Comparison of ENCODE assay signal across 37 cellular contexts in the genomic region with DNA sequence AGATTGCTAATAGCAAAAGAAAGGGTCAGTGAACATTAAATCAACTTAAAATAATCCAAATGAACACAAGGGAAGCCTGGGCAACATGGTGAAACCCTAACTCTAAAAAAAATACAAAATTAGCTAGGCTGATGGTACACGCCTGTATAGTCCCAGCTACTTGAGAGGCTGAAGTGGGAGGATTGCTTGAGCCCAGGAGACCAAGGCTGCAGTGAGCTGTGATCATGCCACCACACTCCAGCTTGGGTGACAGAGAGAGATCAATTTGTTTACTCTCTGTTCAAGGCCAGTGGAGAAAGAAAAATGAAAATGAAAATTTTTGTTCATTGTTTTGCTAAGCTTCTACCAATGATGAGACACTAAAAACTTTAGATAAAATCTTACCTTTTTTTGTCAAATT. TPM values are rescaled to one million over a fixed set of nuclear protein-coding genes. Genes with fewer than 3 reads are reported as not detected.
DNase-seq lines count a peak whose midpoint lies in the region; ATAC-seq, FAIRE-seq and TF ChIP-seq lines count a peak whose summit lies in the region.
"Had no signal": no experiment of that assay in that cellular context is flagged by ENCODE, and none has a peak within 500 bp of the region (broad histone marks: within the 10 kb centered on the region; RNA-seq: fewer than 3 reads in every experiment).

No MANE protein-coding gene starts in this region.

- no peak overlapping the region for H3K4me3 Mint-ChIP-seq in activated CD4-positive, alpha-beta T cell treated with anti-CD3 and anti-CD28 coated beads, Interleukin-2, amount 10 ng/mL, durations not matched to agents 7 days and 5 days
- no peak overlapping the region for H3K4me3 Mint-ChIP-seq in activated CD8-positive, alpha-beta memory T cell treated with anti-CD3 and anti-CD28 coated beads, Interleukin-2, amount 10 ng/mL, durations not matched to agents 7 days and 5 days
- H3K4me3 Mint-ChIP-seq: B cell; CD14-positive monocyte; CD4-positive, alpha-beta memory T cell; CD4-positive, alpha-beta T cell; CD4-positive, CD25-positive, alpha-beta regulatory T cell; CD8-positive, alpha-beta memory T cell; CD8-positive, alpha-beta T cell had no signal

- CTCF ChIA-PET in activated CD4-positive, alpha-beta T cell treated with anti-CD3 and anti-CD28 coated beads, Interleukin-2, amount 10 ng/mL, durations not matched to agents 7 days and 5 days (lab: Charles Lee): interaction anchor here (0.7 to 1.3 kb wide), 3 partner anchors 14 to 319 kb away, joined by 3 to 4 read pairs (median 3); no protein-coding TSS in a partner anchor
- CTCF ChIA-PET in activated CD8-positive, alpha-beta memory T cell treated with anti-CD3 and anti-CD28 coated beads, Interleukin-2, amount 10 ng/mL, durations not matched to agents 7 days and 5 days (lab: Charles Lee): interaction anchor here (1.4 to 1.7 kb wide), 2 partner anchors 8 to 65 kb away, joined by 3 to 4 read pairs; no protein-coding TSS in a partner anchor
- CTCF ChIA-PET in HepG2 (lab: Yijun Ruan, JAX; ENCODE audit: low intra/inter-chr PET ratio, low total read pairs) (no interaction called here), endothelial cell of umbilical vein (lab: Charles Lee) (interaction anchor here (0.6 to 2.3 kb wide), 5 partner anchors 11 to 165 kb away, joined by 3 to 8 read pairs (median 4); a partner anchor contains a TSS)

- TF ChIP-seq POLR2A in HepG2 (IDR thresholded peaks at IDR 0.05; ENCODE audit: insufficient read depth in 1 of 2, low read depth in 2 of 2, low read length in 2 of 2): no peak
- no peak for TF ChIP-seq POLR2A in right lobe of liver (IDR thresholded peaks at IDR 0.05)
- TF ChIP-seq POLR2A in endothelial cell of umbilical vein (IDR thresholded peaks at IDR 0.05; ENCODE audit: low read depth, low read length): no peak
- no peak for TF ChIP-seq POLR2A in esophagus muscularis mucosa (IDR thresholded peaks at IDR 0.05; ENCODE audit: low read depth)

- no peaks in the 10 kb centered on the region for H3K79me2 ChIP-seq in HepG2 (ENCODE audit: insufficient read depth, low read length)
- H3K79me2 ChIP-seq in endothelial cell of umbilical vein (ENCODE audit: control insufficient read depth, insufficient read depth, low read length): no peaks in the 10 kb centered on the region

- in situ Hi-C loops in HepG2 (cut with HindIII; ENCODE audit: extremely low pct_ligation_motif_present, low pct_unique_long_range_greater_than_20kb): no loop called here

- H3K9me1 ChIP-seq in endothelial cell of umbilical vein (replicated peaks; ENCODE audit: control insufficient read depth, extremely low read depth, insufficient read depth, low read length): no peaks in the 10 kb centered on the region

- H4K20me1 ChIP-seq in HepG2 (ENCODE audit: insufficient read depth, low read length): no peaks in the 10 kb centered on the region
- no peaks in the 10 kb centered on the region for H4K20me1 ChIP-seq in endothelial cell of umbilical vein (replicated peaks; ENCODE audit: control insufficient read depth, extremely low read depth, insufficient read depth, low read length)
- H4K20me1 ChIP-seq: BLaER1 had no signal

- no peaks in the 10 kb centered on the region for H3K9me3 Mint-ChIP-seq in activated CD4-positive, alpha-beta T cell treated with anti-CD3 and anti-CD28 coated beads, Interleukin-2, amount 10 ng/mL, durations not matched to agents 7 days and 5 days
- no peaks in the 10 kb centered on the region for H3K9me3 Mint-ChIP-seq in activated CD8-positive, alpha-beta memory T cell treated with anti-CD3 and anti-CD28 coated beads, Interleukin-2, amount 10 ng/mL, durations not matched to agents 7 days and 5 days (ENCODE audit: low read depth)
- H3K9me3 Mint-ChIP-seq: CD4-positive, alpha-beta T cell; CD8-positive, alpha-beta T cell had no signal

- H3K27me3 ChIP-seq in HepG2 (ENCODE audit: control insufficient read depth in 1 of 2, insufficient read depth in 2 of 2, low read length in 2 of 2) (no peaks in the 10 kb centered on the region), right lobe of liver (no peaks in the 10 kb centered on the region), endothelial cell of umbilical vein (ENCODE audit: control insufficient read depth in 2 of 2, insufficient read depth in 2 of 2, low read length in 2 of 2) (no peaks in the 10 kb centered on the region), esophagus muscularis mucosa (no peaks in the 10 kb centered on the region)
- H3K27me3 ChIP-seq: BE2C; BLaER1; BLaER1 treated with 17β-estradiol and CSF1 and Interleukin-3, amounts not matched to agents 10 nM and 100 nM had no signal

- DNase-seq in activated CD4-positive, alpha-beta T cell treated with anti-CD3 and anti-CD28 coated beads, Interleukin-2, amount 10 ng/mL, durations not matched to agents 7 days and 5 days: no peak
- no peak for DNase-seq in activated CD4-positive, alpha-beta T cell treated with anti-CD3 and anti-CD28 coated beads, Interleukin-2, amount 50 U/mL, for 48 hours
- DNase-seq in activated CD8-positive, alpha-beta memory T cell treated with anti-CD3 and anti-CD28 coated beads, Interleukin-2, amount 10 ng/mL, durations not matched to agents 7 days and 5 days: no peak
- DNase-seq in activated CD8-positive, alpha-beta memory T cell treated with anti-CD3 and anti-CD28 coated beads, Interleukin-2, amount 50 U/mL, for 48 hours: no peak
- DNase-seq in HepG2 (ENCODE audit: low spot score) (no peak), right lobe of liver (no peak), endothelial cell of umbilical vein (ENCODE audit: low read depth, low spot score) (no peak), esophagus muscularis mucosa (ENCODE audit: extremely low spot score) (no peak)
- DNase-seq: 8988T; ACHN; AML-193; BE2C; C1 segment of cervical spinal cord; Caco-2; Calu3; CD4-positive, alpha-beta memory T cell; CD4-positive, alpha-beta T cell; CD4-positive, CD25-positive, alpha-beta regulatory T cell; CD8-positive, alpha-beta memory T cell; CD8-positive, alpha-beta T cell; COR-L47; DMS 273 treated with DMSO at 0.1 percent for 48 hours; DMS153; DMS53; DMS79; DMS79 treated with DMSO at 0.1 percent for 48 hours; DND-41; EL had no signal

- WGBS in HepG2 (ENCODE audit: low lambda C conversion rate): 92% methylated on average over 1 of the region's 1 CpG
- WGBS in right lobe of liver (ENCODE audit: insufficient coverage, low coverage, low lambda C conversion rate, missing lambda C conversion rate): 90% methylated on average over 1 of the region's 1 CpG
- WGBS in esophagus muscularis mucosa: 100% methylated on average over 1 of the region's 1 CpG

- H3K36me3 Mint-ChIP-seq in activated CD4-positive, alpha-beta T cell treated with anti-CD3 and anti-CD28 coated beads, Interleukin-2, amount 10 ng/mL, durations not matched to agents 7 days and 5 days (ENCODE audit: low read depth): peaks cover 19% of the 10 kb centered on the region
- peaks cover 24% of the 10 kb centered on the region for H3K36me3 Mint-ChIP-seq in activated CD8-positive, alpha-beta memory T cell treated with anti-CD3 and anti-CD28 coated beads, Interleukin-2, amount 10 ng/mL, durations not matched to agents 7 days and 5 days

- BruUV-seq in HepG2 (replicated peaks; lab: Mats Ljungman, UMichigan) (no TSS peak), endothelial cell of umbilical vein (replicated peaks; lab: Mats Ljungman, UMichigan) (no TSS peak)

- intact Hi-C loops in HepG2 (cut with micrococcal nuclease; ENCODE audit: unreplicated experiment): no loop called here
- intact Hi-C loops in right lobe of liver (cut with DNase I): no loop called here
- intact Hi-C loops in endothelial cell of umbilical vein (cut with micrococcal nuclease): no loop called here
- intact Hi-C loops in esophagus muscularis mucosa (cut with DNase I): no loop called here

- TF ChIP-seq CTCF in HepG2 (CRISPR knock-in tag; IDR thresholded peaks at IDR 0.05): no peak
- TF ChIP-seq CTCF in right lobe of liver (IDR thresholded peaks at IDR 0.05): no peak
- TF ChIP-seq CTCF in endothelial cell of umbilical vein (IDR thresholded peaks at IDR 0.05; ENCODE audit: extremely low read depth in 1 of 2, insufficient read depth in 1 of 2, low read depth in 1 of 2, low read length in 2 of 2): no peak
- no peak for TF ChIP-seq CTCF in esophagus muscularis mucosa (IDR thresholded peaks at IDR 0.05)

- dilution Hi-C loops in endothelial cell of umbilical vein (cut with MboI; ENCODE audit: extremely low pct_ligation_motif_present, low sequenced_read_pairs): no loop called here

- H3K4me1 ChIP-seq in HepG2 (ENCODE audit: insufficient read depth, low read length) (peaks cover 8% of the 10 kb centered on the region), right lobe of liver (no peaks in the 10 kb centered on the region), endothelial cell of umbilical vein (ENCODE audit: control insufficient read depth, extremely low read depth, insufficient read depth, low read length) (no peaks in the 10 kb centered on the region), esophagus muscularis mucosa (no peaks in the 10 kb centered on the region)
- H3K4me1 ChIP-seq: A549; BE2C; BLaER1; BLaER1 treated with 17β-estradiol and CSF1 and Interleukin-3, amounts not matched to agents 10 nM and 100 nM; Caco-2 had no signal

- no peaks in the 10 kb centered on the region for H3K4me1 Mint-ChIP-seq in activated CD4-positive, alpha-beta T cell treated with anti-CD3 and anti-CD28 coated beads, Interleukin-2, amount 10 ng/mL, durations not matched to agents 7 days and 5 days
- no peaks in the 10 kb centered on the region for H3K4me1 Mint-ChIP-seq in activated CD8-positive, alpha-beta memory T cell treated with anti-CD3 and anti-CD28 coated beads, Interleukin-2, amount 10 ng/mL, durations not matched to agents 7 days and 5 days
- H3K4me1 Mint-ChIP-seq: B cell; CD14-positive monocyte; CD4-positive, alpha-beta memory T cell; CD4-positive, CD25-positive, alpha-beta regulatory T cell had no signal

- H2AFZ ChIP-seq in HepG2 (ENCODE audit: low read length): no peak overlapping the region
- H2AFZ ChIP-seq in endothelial cell of umbilical vein (ENCODE audit: low read depth, low read length): no peak overlapping the region

- H3K27ac ChIP-seq in HepG2 (ENCODE audit: extremely low read length, insufficient read depth, low read length) (no peak overlapping the region), right lobe of liver (no peak overlapping the region), endothelial cell of umbilical vein (ENCODE audit: insufficient read depth, low read depth, low read length) (no peak overlapping the region), esophagus muscularis mucosa (replicated peaks in 1 of 4) (no peak overlapping the region)
- H3K27ac ChIP-seq: 22Rv1; A549; BLaER1; BLaER1 treated with 17β-estradiol and CSF1 and Interleukin-3, amounts not matched to agents 10 nM and 100 nM; C4-2B had no signal

- FAIRE-seq in HepG2 (lab: Jason Lieb, UNC) (no peak), endothelial cell of umbilical vein (lab: Jason Lieb, UNC) (peak; percentile 38)
- FAIRE-seq: A204.1, A549, D721Med had no signal

- POLR2A ChIA-PET in activated CD4-positive, alpha-beta T cell treated with anti-CD3 and anti-CD28 coated beads, Interleukin-2, amount 10 ng/mL, durations not matched to agents 7 days and 5 days (lab: Charles Lee): no interaction called here
- POLR2A ChIA-PET in HepG2 (lab: Yijun Ruan, JAX): interaction anchor here (0.7 kb wide), 1 partner anchor 83 kb away, joined by 3 read pairs; no protein-coding TSS in a partner anchor
- POLR2A ChIA-PET in endothelial cell of umbilical vein (lab: Charles Lee): interaction anchor here (0.6 kb wide), 1 partner anchor 43 kb away, joined by 3 read pairs; no protein-coding TSS in a partner anchor

- no peak for TF ChIP-seq RAD21 in HepG2 (CRISPR knock-in tag; IDR thresholded peaks at IDR 0.05)

- no peak overlapping the region for H3K4me2 ChIP-seq in HepG2 (ENCODE audit: low read depth, low read length)
- no peak overlapping the region for H3K4me2 ChIP-seq in endothelial cell of umbilical vein (ENCODE audit: insufficient read depth, low read length)
- H3K4me2 ChIP-seq: A549; BLaER1; BLaER1 treated with 17β-estradiol and CSF1 and Interleukin-3, amounts not matched to agents 10 nM and 100 nM had no signal

- H3K9me3 ChIP-seq in HepG2 (ENCODE audit: low read length): no peaks in the 10 kb centered on the region
- no peaks in the 10 kb centered on the region for H3K9me3 ChIP-seq in right lobe of liver
- no peaks in the 10 kb centered on the region for H3K9me3 ChIP-seq in endothelial cell of umbilical vein (replicated peaks; ENCODE audit: control insufficient read depth, insufficient read depth, low read length)
- no peaks in the 10 kb centered on the region for H3K9me3 ChIP-seq in esophagus muscularis mucosa
- H3K9me3 ChIP-seq: A549, BE2C, Caco-2 had no signal

- H3K27me3 Mint-ChIP-seq in activated CD4-positive, alpha-beta T cell treated with anti-CD3 and anti-CD28 coated beads, Interleukin-2, amount 10 ng/mL, durations not matched to agents 7 days and 5 days: no peaks in the 10 kb centered on the region
- no peaks in the 10 kb centered on the region for H3K27me3 Mint-ChIP-seq in activated CD8-positive, alpha-beta memory T cell treated with anti-CD3 and anti-CD28 coated beads, Interleukin-2, amount 10 ng/mL, durations not matched to agents 7 days and 5 days
- H3K27me3 Mint-ChIP-seq: B cell; CD4-positive, alpha-beta memory T cell; CD4-positive, alpha-beta T cell; CD4-positive, CD25-positive, alpha-beta regulatory T cell; CD8-positive, alpha-beta memory T cell had no signal

- no peak overlapping the region for H3K4me3 ChIP-seq in HepG2 (replicated peaks in 1 of 3; ENCODE audit: insufficient read depth in 1 of 3, low read depth in 2 of 3, low read length in 3 of 3)
- no peak overlapping the region for H3K4me3 ChIP-seq in right lobe of liver
- no peak overlapping the region for H3K4me3 ChIP-seq in endothelial cell of umbilical vein (replicated peaks in 1 of 3; ENCODE audit: insufficient read depth in 1 of 3, low read depth in 1 of 3, low read length in 3 of 3)
- no peak overlapping the region for H3K4me3 ChIP-seq in esophagus muscularis mucosa
- H3K4me3 ChIP-seq: A549; BLaER1; BLaER1 treated with 17β-estradiol and CSF1 and Interleukin-3, amounts not matched to agents 10 nM and 100 nM had no signal

- H3K36me3 ChIP-seq in HepG2 (replicated peaks in 1 of 2; ENCODE audit: control insufficient read depth in 1 of 2, insufficient read depth in 2 of 2, low read length in 2 of 2) (peaks cover 1 to 8% of the 10 kb centered on the region in 2 experiments; a peak in 2 of 5 replicates), right lobe of liver (peaks cover 0 to 20% (median 2%) of the 10 kb centered on the region in 4 donors), endothelial cell of umbilical vein (ENCODE audit: control insufficient read depth in 2 of 2, extremely low read depth in 1 of 2, insufficient read depth in 2 of 2, low read length in 2 of 2) (peaks cover 0 to 8% of the 10 kb centered on the region in 2 experiments), esophagus muscularis mucosa (peaks cover 16 to 66% (median 38%) of the 10 kb centered on the region in 4 donors)

- H3K9ac ChIP-seq in HepG2 (ENCODE audit: insufficient read depth, low read depth, low read length) (no peak overlapping the region), endothelial cell of umbilical vein (replicated peaks; ENCODE audit: extremely low read depth, insufficient read depth, low read length) (no peak overlapping the region)
- H3K9ac ChIP-seq: BLaER1; BLaER1 treated with 17β-estradiol and CSF1 and Interleukin-3, amounts not matched to agents 10 nM and 100 nM had no signal

- TF ChIP-seq EP300 in HepG2 (IDR thresholded peaks at IDR 0.05; ENCODE audit: low read depth in 2 of 2, low read length in 2 of 2) (no peak), HepG2 (CRISPR knock-in tag; IDR thresholded peaks at IDR 0.05; ENCODE audit: borderline replicate concordance) (no peak), esophagus muscularis mucosa (IDR thresholded peaks at IDR 0.05) (no peak)

- H3K27ac Mint-ChIP-seq in activated CD4-positive, alpha-beta T cell treated with anti-CD3 and anti-CD28 coated beads, Interleukin-2, amount 10 ng/mL, durations not matched to agents 7 days and 5 days: peak overlapping the region; percentile 25
- peak overlapping the region; percentile 39 for H3K27ac Mint-ChIP-seq in activated CD8-positive, alpha-beta memory T cell treated with anti-CD3 and anti-CD28 coated beads, Interleukin-2, amount 10 ng/mL, durations not matched to agents 7 days and 5 days
- H3K27ac Mint-ChIP-seq: B cell; CD14-positive monocyte; CD4-positive, alpha-beta memory T cell; CD4-positive, alpha-beta T cell; CD8-positive, alpha-beta memory T cell; CD8-positive, alpha-beta T cell had no signal

- ATAC-seq in activated CD8-positive, alpha-beta memory T cell treated with anti-CD3 and anti-CD28 coated beads, Interleukin-2, amount 10 ng/mL, durations not matched to agents 7 days and 5 days: no peak
- peak; percentile 40; the same call in 2 of the 3 replicates for ATAC-seq in HepG2
- no peak for ATAC-seq in right lobe of liver
- ATAC-seq: A549; CD8-positive, alpha-beta T cell had no signal

RNA-seq across cellular contexts. Expression of a gene that starts 24.8 kb away (rescaled TPM):
- 1 to 10 TPM; 8.2 to 8.8 TPM for total RNA-seq in activated CD4-positive, alpha-beta T cell treated with anti-CD3 and anti-CD28 coated beads, Interleukin-2, amount 10 ng/mL, durations not matched to agents 7 days and 5 days
- 10 to 100 TPM; 10.7 to 12.0 TPM for total RNA-seq in activated CD8-positive, alpha-beta memory T cell treated with anti-CD3 and anti-CD28 coated beads, Interleukin-2, amount 10 ng/mL, durations not matched to agents 7 days and 5 days
- total RNA-seq in HepG2 (2016; rRNA removed; fragmentation: Illumina TruSeq; extraction: Trizol) (5.9 and 6.0 TPM in 2 replicates), right lobe of liver (1 to 10 TPM; 2.4 to 4.2 (median 2.6) TPM), endothelial cell of umbilical vein (18.2 and 19.0 TPM in 2 replicates), esophagus muscularis mucosa (10 to 100 TPM; 16.1 to 27.3 (median 18.1) TPM)
- total RNA-seq in HepG2 (2016; cell fraction: cytosol; rRNA removed; fragmentation: Illumina TruSeq; extraction: Trizol; ENCODE audit: low read depth): 2.0 and 2.2 TPM in 2 replicates
- total RNA-seq in HepG2 (2016; cell fraction: insoluble cytoplasmic fraction; rRNA removed; fragmentation: Illumina TruSeq; extraction: Trizol): 5.5 and 7.3 TPM in 2 replicates
- 3.1 and 4.0 TPM in 2 replicates for total RNA-seq in HepG2 (2016; cell fraction: membrane; rRNA removed; fragmentation: Illumina TruSeq; extraction: Trizol)
- total RNA-seq in HepG2 (2016; cell fraction: nucleus; rRNA removed; fragmentation: Illumina TruSeq; extraction: Trizol): 7.6 and 7.7 TPM in 2 replicates
- polyA plus RNA-seq in HepG2 (2011; rRNA removed) (3.7 and 4.3 TPM in 2 replicates), endothelial cell of umbilical vein (7.5 and 9.1 TPM in 2 replicates)
- polyA plus RNA-seq in HepG2 (2011; cell fraction: cytosol; rRNA removed): 1.7 and 2.7 TPM in 2 replicates
- 5.3 and 5.7 TPM in 2 replicates for polyA plus RNA-seq in HepG2 (2011; cell fraction: nucleus; rRNA removed)
- 3.1 and 3.2 TPM in 2 replicates for polyA plus RNA-seq in HepG2 (2012)
- polyA plus RNA-seq in HepG2 (2016; cell fraction: cytosol; fragmentation: Illumina TruSeq; extraction: Trizol; ENCODE audit: low read depth): 0.14 and 0.19 TPM in 2 replicates
- polyA plus RNA-seq in HepG2 (2016; cell fraction: insoluble cytoplasmic fraction; fragmentation: Illumina TruSeq; extraction: Trizol; ENCODE audit: low read depth): 4.0 and 4.5 TPM in 2 replicates
- 0.56 and 0.84 TPM in 2 replicates for polyA plus RNA-seq in HepG2 (2016; cell fraction: membrane; fragmentation: Illumina TruSeq; extraction: Trizol; ENCODE audit: low read depth)
- 8.1 and 9.3 TPM in 2 replicates for polyA plus RNA-seq in HepG2 (2016; cell fraction: nucleus; fragmentation: Illumina TruSeq; extraction: Trizol; ENCODE audit: insufficient read depth, low read depth)
- 3.0 and 7.0 TPM in 2 replicates for polyA minus RNA-seq in HepG2 (2011; rRNA and poly(A)+ RNA removed; ENCODE audit: low replicate concordance)
- polyA minus RNA-seq in HepG2 (2011; cell fraction: cytosol; rRNA and poly(A)+ RNA removed): 6.3 and 7.3 TPM in 2 replicates
- 8.0 and 10.6 TPM in 2 replicates for polyA minus RNA-seq in HepG2 (2011; cell fraction: nucleus; rRNA and poly(A)+ RNA removed)
- 8.8 and 9.4 TPM in 2 replicates for polyA plus RNA-seq in endothelial cell of umbilical vein (2011; cell fraction: cytosol; rRNA removed)
- 25.5 and 32.0 TPM in 2 replicates for polyA plus RNA-seq in endothelial cell of umbilical vein (2011; cell fraction: nucleus; rRNA removed)
- polyA plus RNA-seq in endothelial cell of umbilical vein (2012): 15.0 and 15.4 TPM in 2 replicates
- polyA minus RNA-seq in endothelial cell of umbilical vein: 16.8 and 19.7 TPM in 2 replicates
- 9.1 TPM for polyA minus RNA-seq in endothelial cell of umbilical vein (2011; cell fraction: cytosol; rRNA and poly(A)+ RNA removed)
- 17.6 and 19.8 TPM in 2 replicates for polyA minus RNA-seq in endothelial cell of umbilical vein (2011; cell fraction: nucleus; rRNA and poly(A)+ RNA removed)

RNA-seq across cellular contexts. Expression of a gene that starts 53.9 kb away (rescaled TPM):
- 10 to 100 TPM; 18.7 to 20.4 TPM for total RNA-seq in activated CD4-positive, alpha-beta T cell treated with anti-CD3 and anti-CD28 coated beads, Interleukin-2, amount 10 ng/mL, durations not matched to agents 7 days and 5 days
- 10 to 100 TPM; 14.0 to 16.6 TPM for total RNA-seq in activated CD8-positive, alpha-beta memory T cell treated with anti-CD3 and anti-CD28 coated beads, Interleukin-2, amount 10 ng/mL, durations not matched to agents 7 days and 5 days
- total RNA-seq in HepG2 (2016; rRNA removed; fragmentation: Illumina TruSeq; extraction: Trizol) (14.1 and 25.8 TPM in 2 replicates), right lobe of liver (10 to 100 TPM; 14.1 to 22.1 (median 19.5) TPM), endothelial cell of umbilical vein (28.8 and 36.3 TPM in 2 replicates), esophagus muscularis mucosa (10 to 100 TPM; 16.6 to 32.4 (median 25.9) TPM)
- total RNA-seq in HepG2 (2016; cell fraction: cytosol; rRNA removed; fragmentation: Illumina TruSeq; extraction: Trizol; ENCODE audit: low read depth): 3.1 and 3.8 TPM in 2 replicates
- total RNA-seq in HepG2 (2016; cell fraction: insoluble cytoplasmic fraction; rRNA removed; fragmentation: Illumina TruSeq; extraction: Trizol): 15.7 and 25.2 TPM in 2 replicates
- total RNA-seq in HepG2 (2016; cell fraction: membrane; rRNA removed; fragmentation: Illumina TruSeq; extraction: Trizol): 5.3 and 6.0 TPM in 2 replicates
- 28.4 and 33.3 TPM in 2 replicates for total RNA-seq in HepG2 (2016; cell fraction: nucleus; rRNA removed; fragmentation: Illumina TruSeq; extraction: Trizol)
- polyA plus RNA-seq in HepG2 (2011; rRNA removed) (16.0 and 16.2 TPM in 2 replicates), endothelial cell of umbilical vein (11.5 and 15.7 TPM in 2 replicates)
- 7.9 and 11.3 TPM in 2 replicates for polyA plus RNA-seq in HepG2 (2011; cell fraction: cytosol; rRNA removed)
- polyA plus RNA-seq in HepG2 (2011; cell fraction: nucleus; rRNA removed): 11.7 and 14.6 TPM in 2 replicates
- 12.7 and 14.0 TPM in 2 replicates for polyA plus RNA-seq in HepG2 (2012)
- polyA plus RNA-seq in HepG2 (2016; cell fraction: cytosol; fragmentation: Illumina TruSeq; extraction: Trizol; ENCODE audit: low read depth): 0.96 and 1.6 TPM in 2 replicates
- polyA plus RNA-seq in HepG2 (2016; cell fraction: insoluble cytoplasmic fraction; fragmentation: Illumina TruSeq; extraction: Trizol; ENCODE audit: low read depth): 9.5 and 11.1 TPM in 2 replicates
- 2.4 and 2.5 TPM in 2 replicates for polyA plus RNA-seq in HepG2 (2016; cell fraction: membrane; fragmentation: Illumina TruSeq; extraction: Trizol; ENCODE audit: low read depth)
- polyA plus RNA-seq in HepG2 (2016; cell fraction: nucleus; fragmentation: Illumina TruSeq; extraction: Trizol; ENCODE audit: insufficient read depth, low read depth): 32.1 and 35.6 TPM in 2 replicates
- polyA minus RNA-seq in HepG2 (2011; rRNA and poly(A)+ RNA removed; ENCODE audit: low replicate concordance): 7.9 and 14.5 TPM in 2 replicates
- 11.6 and 17.9 TPM in 2 replicates for polyA minus RNA-seq in HepG2 (2011; cell fraction: cytosol; rRNA and poly(A)+ RNA removed)
- polyA minus RNA-seq in HepG2 (2011; cell fraction: nucleus; rRNA and poly(A)+ RNA removed): 22.0 and 24.9 TPM in 2 replicates
- polyA plus RNA-seq in endothelial cell of umbilical vein (2011; cell fraction: cytosol; rRNA removed): 16.9 and 17.1 TPM in 2 replicates
- polyA plus RNA-seq in endothelial cell of umbilical vein (2011; cell fraction: nucleus; rRNA removed): 15.5 and 22.7 TPM in 2 replicates
- polyA plus RNA-seq in endothelial cell of umbilical vein (2012): 18.6 and 22.1 TPM in 2 replicates
- polyA minus RNA-seq in endothelial cell of umbilical vein: 12.5 and 21.9 TPM in 2 replicates
- 15.8 TPM for polyA minus RNA-seq in endothelial cell of umbilical vein (2011; cell fraction: cytosol; rRNA and poly(A)+ RNA removed)
- polyA minus RNA-seq in endothelial cell of umbilical vein (2011; cell fraction: nucleus; rRNA and poly(A)+ RNA removed): 8.2 and 12.1 TPM in 2 replicates

RNA-seq across cellular contexts. Expression of a gene that starts 58.7 kb away (rescaled TPM):
- 10 to 100 TPM; 16.0 to 17.5 TPM for total RNA-seq in activated CD4-positive, alpha-beta T cell treated with anti-CD3 and anti-CD28 coated beads, Interleukin-2, amount 10 ng/mL, durations not matched to agents 7 days and 5 days
- 10 to 100 TPM; 18.1 to 26.4 TPM for total RNA-seq in activated CD8-positive, alpha-beta memory T cell treated with anti-CD3 and anti-CD28 coated beads, Interleukin-2, amount 10 ng/mL, durations not matched to agents 7 days and 5 days
- total RNA-seq in HepG2 (2016; rRNA removed; fragmentation: Illumina TruSeq; extraction: Trizol): 36.3 and 62.1 TPM in 2 replicates
- total RNA-seq in HepG2 (2016; cell fraction: cytosol; rRNA removed; fragmentation: Illumina TruSeq; extraction: Trizol; ENCODE audit: low read depth): 9.0 and 10.1 TPM in 2 replicates
- 40.2 and 62.3 TPM in 2 replicates for total RNA-seq in HepG2 (2016; cell fraction: insoluble cytoplasmic fraction; rRNA removed; fragmentation: Illumina TruSeq; extraction: Trizol)
- 28.6 and 37.3 TPM in 2 replicates for total RNA-seq in HepG2 (2016; cell fraction: membrane; rRNA removed; fragmentation: Illumina TruSeq; extraction: Trizol)
- total RNA-seq in HepG2 (2016; cell fraction: nucleus; rRNA removed; fragmentation: Illumina TruSeq; extraction: Trizol): 15.9 and 16.8 TPM in 2 replicates
- polyA plus RNA-seq in HepG2 (2011; rRNA removed): 8.6 and 11.5 TPM in 2 replicates
- polyA plus RNA-seq in HepG2 (2011; cell fraction: cytosol; rRNA removed): 2.9 and 5.7 TPM in 2 replicates
- polyA plus RNA-seq in HepG2 (2011; cell fraction: nucleus; rRNA removed): 1.1 and 2.3 TPM in 2 replicates
- 17.4 and 25.3 TPM in 2 replicates for polyA plus RNA-seq in HepG2 (2012)
- polyA plus RNA-seq in HepG2 (2016; cell fraction: cytosol; fragmentation: Illumina TruSeq; extraction: Trizol; ENCODE audit: low read depth): 9.4 and 9.5 TPM in 2 replicates
- 69.4 and 70.2 TPM in 2 replicates for polyA plus RNA-seq in HepG2 (2016; cell fraction: insoluble cytoplasmic fraction; fragmentation: Illumina TruSeq; extraction: Trizol; ENCODE audit: low read depth)
- polyA plus RNA-seq in HepG2 (2016; cell fraction: membrane; fragmentation: Illumina TruSeq; extraction: Trizol; ENCODE audit: low read depth): 26.1 and 31.2 TPM in 2 replicates
- polyA plus RNA-seq in HepG2 (2016; cell fraction: nucleus; fragmentation: Illumina TruSeq; extraction: Trizol; ENCODE audit: insufficient read depth, low read depth): 29.1 and 33.5 TPM in 2 replicates
- polyA minus RNA-seq in HepG2 (2011; rRNA and poly(A)+ RNA removed; ENCODE audit: low replicate concordance): 2.6 and 6.6 TPM in 2 replicates
- polyA minus RNA-seq in HepG2 (2011; cell fraction: cytosol; rRNA and poly(A)+ RNA removed): 10.6 and 12.0 TPM in 2 replicates
- 5.9 and 7.8 TPM in 2 replicates for polyA minus RNA-seq in HepG2 (2011; cell fraction: nucleus; rRNA and poly(A)+ RNA removed)
- total RNA-seq in right lobe of liver: 10 to 100 TPM; 19.2 to 41.1 (median 26.4) TPM
- total RNA-seq in endothelial cell of umbilical vein: 42.3 and 54.9 TPM in 2 replicates
- polyA plus RNA-seq in endothelial cell of umbilical vein: 9.6 and 14.8 TPM in 2 replicates
- 21.4 and 22.6 TPM in 2 replicates for polyA plus RNA-seq in endothelial cell of umbilical vein (2011; cell fraction: cytosol; rRNA removed)
- 7.2 and 14.3 TPM in 2 replicates for polyA plus RNA-seq in endothelial cell of umbilical vein (2011; cell fraction: nucleus; rRNA removed)
- polyA plus RNA-seq in endothelial cell of umbilical vein (2012): 49.4 and 85.8 TPM in 2 replicates
- 15.8 and 19.6 TPM in 2 replicates for polyA minus RNA-seq in endothelial cell of umbilical vein
- polyA minus RNA-seq in endothelial cell of umbilical vein (2011; cell fraction: cytosol; rRNA and poly(A)+ RNA removed): 25.0 TPM
- 8.0 and 11.2 TPM in 2 replicates for polyA minus RNA-seq in endothelial cell of umbilical vein (2011; cell fraction: nucleus; rRNA and poly(A)+ RNA removed)
- 10 to 100 TPM; 41.6 to 71.0 (median 51.8) TPM for total RNA-seq in esophagus muscularis mucosa
